ENCODE assay signal across 19 cellular contexts in genomic region chr9:90698874-90699440, GRCh38. TPM values are rescaled to one million over a fixed set of nuclear protein-coding genes. Genes with fewer than 3 reads are reported as not detected.
DNase-seq lines count a peak whose midpoint lies in the region; ATAC-seq, FAIRE-seq and TF ChIP-seq lines count a peak whose summit lies in the region.
"Had no signal": no experiment of that assay in that cellular context is flagged by ENCODE, and none has a peak within 500 bp of the region (broad histone marks: within the 10 kb centered on the region; RNA-seq: fewer than 3 reads in every experiment).

No MANE protein-coding gene starts in this region.

- H3K27ac ChIP-seq in neutrophil (peak overlapping the region; percentile 73), substantia nigra (ENCODE audit: low read depth, low read length, poor library complexity, severe bottlenecking) (no peak overlapping the region)
- no peak overlapping the region for H3K27ac ChIP-seq in effector memory CD4-positive, alpha-beta T cell (ENCODE audit: insufficient read depth, low read length, poor library complexity, severe bottlenecking)
- H3K27ac ChIP-seq: SJSA1 had no signal

- no peaks in the 10 kb centered on the region for H3K4me1 Mint-ChIP-seq in activated T-helper 17 cell treated with anti-CD3 and anti-CD28 coated beads, Interleukin-2, amount 50 U/mL, for 72 hours
- H3K4me1 Mint-ChIP-seq: B cell had no signal

- no peaks in the 10 kb centered on the region for H3K36me3 Mint-ChIP-seq in activated T-helper 17 cell treated with anti-CD3 and anti-CD28 coated beads, Interleukin-2, amount 50 U/mL, for 72 hours (ENCODE audit: low read depth)

- H3K4me3 ChIP-seq in bronchial epithelial cell (ENCODE audit: low read depth, low read length) (no peak overlapping the region), neutrophil (ENCODE audit: low read depth in 1 of 2, low read length in 1 of 2) (no peak overlapping the region), mucosa of descending colon (no peak overlapping the region)
- no peak overlapping the region for H3K4me3 ChIP-seq in effector memory CD4-positive, alpha-beta T cell (ENCODE audit: insufficient read depth, low read depth, low read length, poor library complexity, severe bottlenecking)
- H3K4me3 ChIP-seq: GM12878, GM23338, K562, SJSA1 had no signal

- H3K9me3 Mint-ChIP-seq in activated T-helper 17 cell treated with anti-CD3 and anti-CD28 coated beads, Interleukin-2, amount 50 U/mL, for 72 hours = no peaks in the 10 kb centered on the region
- H3K9me3 Mint-ChIP-seq: GM23338 had no signal

- no peak overlapping the region for H3K4me3 Mint-ChIP-seq in activated T-helper 17 cell treated with anti-CD3 and anti-CD28 coated beads, Interleukin-2, amount 50 U/mL, for 72 hours
- H3K4me3 Mint-ChIP-seq: B cell, GM23338 had no signal

- H3K27me3 ChIP-seq in bronchial epithelial cell (ENCODE audit: control insufficient read depth, insufficient read depth, low read length) (no peaks in the 10 kb centered on the region), neutrophil (no peaks in the 10 kb centered on the region)
- no peaks in the 10 kb centered on the region for H3K27me3 ChIP-seq in effector memory CD4-positive, alpha-beta T cell (replicated peaks; ENCODE audit: control insufficient read depth, insufficient read depth, low read length, poor library complexity, severe bottlenecking)
- H3K27me3 ChIP-seq: SJSA1 had no signal

- H3K9me3 ChIP-seq in neutrophil (no peaks in the 10 kb centered on the region), mucosa of descending colon (no peaks in the 10 kb centered on the region)
- H3K9me3 ChIP-seq in effector memory CD4-positive, alpha-beta T cell (ENCODE audit: control insufficient read depth, low read length) = no peaks in the 10 kb centered on the region
- H3K9me3 ChIP-seq: SJSA1 had no signal

- FAIRE-seq in bronchial epithelial cell (lab: Jason Lieb, UNC) = no peak
- FAIRE-seq: GM12878, K562 had no signal

- DNase-seq in EH (ENCODE audit: low read depth) (peak; percentile 6), NOMO-1 treated with DMSO at 0.1 percent for 48 hours (lab: John Stamatoyannopoulos, UW; ENCODE audit: unreplicated experiment) (peak; percentile 56), bronchial epithelial cell (ENCODE audit: low read depth) (peak; percentile 23), substantia nigra (lab: John Stamatoyannopoulos, UW) (no peak), mucosa of descending colon (no peak)
- DNase-seq in effector memory CD4-positive, alpha-beta T cell = no peak
- DNase-seq: NCI-H1105 treated with DMSO at 0.1 percent for 48 hours, NCI-H187, NCI-H446 treated with DMSO at 0.1 percent for 48 hours, NCI-H774, T-helper 1 cell had no signal

- intact Hi-C loops in mucosa of descending colon (cut with DNase I, micrococcal nuclease) = no loop called here

- H3K27me3 Mint-ChIP-seq in activated T-helper 17 cell treated with anti-CD3 and anti-CD28 coated beads, Interleukin-2, amount 50 U/mL, for 72 hours = peaks cover 16% of the 10 kb centered on the region

- no peak for TF ChIP-seq CTCF in bronchial epithelial cell (IDR thresholded peaks at IDR 0.05; ENCODE audit: insufficient read depth, low read length, severe bottlenecking)
- TF ChIP-seq CTCF in neutrophil (IDR thresholded peaks at IDR 0.05) = no peak
- no peak for TF ChIP-seq CTCF in mucosa of descending colon (IDR thresholded peaks at IDR 0.05)

- H3K27ac Mint-ChIP-seq in activated T-helper 17 cell treated with anti-CD3 and anti-CD28 coated beads, Interleukin-2, amount 50 U/mL, for 72 hours = no peak overlapping the region
- H3K27ac Mint-ChIP-seq: B cell, GM23338 had no signal

- ATAC-seq in activated T-helper 17 cell treated with anti-CD3 and anti-CD28 coated beads, Interleukin-2, amount 50 U/mL, for 72 hours (replicated peaks) = no peak
- no peak for ATAC-seq in mucosa of descending colon
- ATAC-seq: GM12878, GM23338, K562 had no signal

- H3K4me1 ChIP-seq in neutrophil (ENCODE audit: control insufficient read depth in 1 of 2, insufficient read depth in 1 of 2, low read depth in 1 of 2, low read length in 1 of 2) (peaks cover 60 to 69% of the 10 kb centered on the region in 2 experiments), mucosa of descending colon (ENCODE audit: low read depth) (no peaks in the 10 kb centered on the region)
- no peaks in the 10 kb centered on the region for H3K4me1 ChIP-seq in effector memory CD4-positive, alpha-beta T cell (ENCODE audit: control insufficient read depth, insufficient read depth, low read length, poor library complexity, severe bottlenecking)
- H3K4me1 ChIP-seq: SJSA1 had no signal

- H3K36me3 ChIP-seq in bronchial epithelial cell (ENCODE audit: control insufficient read depth, insufficient read depth, low read length) (no peaks in the 10 kb centered on the region), neutrophil (no peaks in the 10 kb centered on the region), mucosa of descending colon (ENCODE audit: low read depth) (no peaks in the 10 kb centered on the region)
- no peaks in the 10 kb centered on the region for H3K36me3 ChIP-seq in effector memory CD4-positive, alpha-beta T cell (ENCODE audit: control insufficient read depth, insufficient read depth, low read length)
- H3K36me3 ChIP-seq: SJSA1 had no signal

RNA-seq across cellular contexts. Expression of gene DIRAS2, which starts 56.3 kb away (rescaled TPM):
- total RNA-seq in bronchial epithelial cell = under 0.01 TPM in 1 of 2 replicates, not detected in the other
- total RNA-seq in activated T-helper 17 cell treated with anti-CD3 and anti-CD28 coated beads, Interleukin-2, amount 50 U/mL, for 72 hours = not detected
- total RNA-seq in mucosa of descending colon = 1 to 10 TPM in 1 of 3 donors, under 1 TPM in 2; 0.07 to 1.4 (median 0.12) TPM
- total RNA-seq: B cell, GM12878, K562, RPMI7951, SJSA1 had no signal

Comparison
In these comparisons a context has a peak if more than half of its experiments do, and no peak if none do; other contexts are left out.
1. DNase-seq: peak in EH (single experiment), NOMO-1 treated with DMSO at 0.1 percent for 48 hours (single experiment) and bronchial epithelial cell (single experiment); none in substantia nigra (0 of 49), effector memory CD4-positive, alpha-beta T cell (0 of 3) and mucosa of descending colon (0 of 3).